ENCODE assay signal across 27 cellular contexts in genomic region chr6:128335963-128336362, GRCh38.
"Had no signal": no experiment of that assay in that cellular context is flagged by ENCODE, and none has a peak within 500 bp of the region (broad histone marks: within the 10 kb centered on the region; RNA-seq: fewer than 3 reads in every experiment).

No MANE protein-coding gene starts in this region.

- H3K4me3 ChIP-seq: breast epithelium, esophagus muscularis mucosa, gastroesophageal sphincter, lung, ovary, spleen, tibial nerve had no signal

- H3K36me3 ChIP-seq: breast epithelium, esophagus muscularis mucosa, gastroesophageal sphincter, ovary, spleen, tibial nerve had no signal

- H3K27ac ChIP-seq: breast epithelium, esophagus muscularis mucosa, gastroesophageal sphincter, ovary, spleen, tibial nerve had no signal

- H3K9me3 ChIP-seq: breast epithelium, esophagus muscularis mucosa, gastroesophageal sphincter, ovary, spleen, tibial nerve had no signal

- H3K4me1 ChIP-seq: breast epithelium had no signal

- ATAC-seq: activated T-cell treated with anti-CD3 and anti-CD28 coated beads, Interleukin-2, amount 50 U/mL, for 4 hours; activated T-helper 17 cell treated with anti-CD3 and anti-CD28 coated beads, Interleukin-2, amount 50 U/mL, for 72 hours; gastroesophageal sphincter; left colon; natural killer cell treated with Interleukin-12 subunit alpha and Interleukin-12 subunit beta and Interleukin-15 and Interleukin-18, amount 100 ng/mL, for 72 hours; T-helper 17 cell had no signal

- FAIRE-seq: kidney had no signal

- DNase-seq: activated CD4-positive, alpha-beta memory T cell treated with anti-CD3 and anti-CD28 coated beads, Interleukin-2, amount 10 ng/mL, durations not matched to agents 7 days and 5 days; activated CD4-positive, alpha-beta T cell treated with anti-CD3 and anti-CD28 coated beads, Interleukin-2, amount 10 ng/mL, durations not matched to agents 7 days and 5 days; activated CD4-positive, CD25-positive, alpha-beta regulatory T cell treated with anti-CD3 and anti-CD28 coated beads, Interleukin-2, amount 50 U/mL, for 72 hours; activated gamma-delta T cell treated with Interleukin-2 at 50 U/mL for 16 hours; activated naive CD4-positive, alpha-beta T cell treated with anti-CD3 and anti-CD28 coated beads, Interleukin-2, amount 50 U/mL, for 16 hours; activated T-cell treated with anti-CD3 and anti-CD28 coated beads, Interleukin-2, amount 50 U/mL, for 4 hours; amygdala; central memory CD4-positive, alpha-beta T cell; endodermal cell; head of caudate nucleus; hypothalamus; immature natural killer cell; kidney; left colon; mesendoderm; ovary; spleen; stimulated activated naive CD4-positive, alpha-beta T cell; T-helper 17 cell; T1000 had no signal

- H3K27me3 ChIP-seq: breast epithelium, esophagus muscularis mucosa, gastroesophageal sphincter, ovary, spleen, tibial nerve had no signal
